In the genomic region with DNA sequence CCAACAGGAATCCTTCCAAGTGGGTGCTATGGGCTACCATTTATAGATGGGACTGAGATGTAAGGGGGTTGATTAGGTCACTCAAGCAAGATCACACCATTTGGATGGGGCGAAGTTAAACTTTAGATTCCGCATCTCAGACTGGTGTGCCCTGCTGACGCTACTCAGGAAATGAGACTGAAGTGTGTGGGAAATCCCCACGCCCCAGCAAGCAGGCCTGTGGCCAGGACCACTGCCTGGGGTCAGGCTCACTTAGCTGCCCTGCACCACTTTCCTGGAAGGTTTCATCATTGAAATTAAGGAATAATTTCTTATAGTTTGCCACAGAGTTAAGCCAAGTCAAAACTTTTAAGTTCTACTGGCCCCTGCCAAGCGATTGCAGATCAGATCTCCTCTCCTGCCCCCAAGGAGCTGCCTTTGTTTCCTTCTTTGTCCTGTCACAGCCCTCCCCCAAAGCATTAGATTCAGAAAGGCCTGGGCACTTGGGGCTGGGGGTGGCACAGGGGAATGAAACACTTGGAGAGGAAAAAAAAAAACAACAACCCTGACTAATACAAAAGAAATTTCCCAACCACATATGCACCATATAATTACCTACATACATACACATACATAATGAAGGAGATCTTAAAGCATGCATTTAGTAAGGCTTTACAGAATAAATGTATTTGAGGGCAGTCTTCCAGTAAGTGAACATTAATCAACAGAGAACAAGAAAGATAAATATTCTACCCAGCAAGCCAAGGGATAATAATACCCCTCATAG, we compare ENCODE assay signal across 8 cellular contexts.
DNase-seq lines count a peak whose midpoint lies in the region; ATAC-seq, FAIRE-seq and TF ChIP-seq lines count a peak whose summit lies in the region.

No MANE protein-coding gene starts in this region.

- DNase-seq in UCSD-AML1 (lab: John Stamatoyannopoulos, UW; ENCODE audit: unreplicated experiment) (peak; percentile 66), bronchial epithelial cell (ENCODE audit: low read depth) (peak; percentile 79), gastrocnemius medialis (no peak), SK-N-DZ (ENCODE audit: low spot score) (no peak), cerebellum (ENCODE audit: low spot score) (no peak), NCI-H1092 (lab: John Stamatoyannopoulos, UW) (no peak)

- intact Hi-C loops in gastrocnemius medialis (cut with DNase I; ENCODE audit: low total_unique reads), result no loop called here

- peak overlapping the region; percentile 16 to 84 (median 50) for H3K27ac ChIP-seq in gastrocnemius medialis

- peaks cover 33 to 62% of the 10 kb centered on the region in 2 donors for H3K4me1 ChIP-seq in gastrocnemius medialis

- no peak for TF ChIP-seq POLR2A in gastrocnemius medialis (IDR thresholded peaks at IDR 0.05)

- no peaks in the 10 kb centered on the region for H3K27me3 ChIP-seq in bronchial epithelial cell (ENCODE audit: control insufficient read depth, insufficient read depth, low read length)
- H3K27me3 ChIP-seq in gastrocnemius medialis, result no peaks in the 10 kb centered on the region

- no peaks in the 10 kb centered on the region for H3K36me3 ChIP-seq in bronchial epithelial cell (ENCODE audit: control insufficient read depth, insufficient read depth, low read length)
- no peaks in the 10 kb centered on the region for H3K36me3 ChIP-seq in gastrocnemius medialis

- TF ChIP-seq CTCF in bronchial epithelial cell (IDR thresholded peaks at IDR 0.05; ENCODE audit: insufficient read depth, low read length, severe bottlenecking) (no peak), gastrocnemius medialis (IDR thresholded peaks at IDR 0.05 in 4 of 5, conservative IDR thresholded peaks at IDR 0.05 in 1 of 5) (no peak)

- no peak for FAIRE-seq in bronchial epithelial cell (lab: Jason Lieb, UNC)

- H3K4me3 ChIP-seq in bronchial epithelial cell (ENCODE audit: low read depth, low read length), result no peak overlapping the region
- no peak overlapping the region for H3K4me3 ChIP-seq in gastrocnemius medialis

- ATAC-seq in GM18909 (IDR thresholded peaks at IDR 0.05; ENCODE audit: poor library complexity, unreplicated experiment) (peak; percentile 89), HG03060 (IDR thresholded peaks at IDR 0.05; ENCODE audit: low read depth, unreplicated experiment) (peak; percentile 77), gastrocnemius medialis (no peak)

- no peaks in the 10 kb centered on the region for H3K9me3 ChIP-seq in gastrocnemius medialis

- in situ Hi-C loops in gastrocnemius medialis (cut with MboI; ENCODE audit: low sequenced_read_pairs in 4 of 4), result no loop called here

Comparison
In these comparisons a context has a peak if more than half of its experiments do, and no peak if none do; other contexts are left out.
1. ATAC-seq: peak in GM18909 (single experiment) and HG03060 (single experiment); none in gastrocnemius medialis (0 of 2).
2. DNase-seq: peak in UCSD-AML1 (single experiment) and bronchial epithelial cell (single experiment); none in gastrocnemius medialis (0 of 2), SK-N-DZ (single experiment), cerebellum (single experiment) and NCI-H1092 (single experiment).